Comparison of ENCODE assay signal across 27 cellular contexts in the genomic region with DNA sequence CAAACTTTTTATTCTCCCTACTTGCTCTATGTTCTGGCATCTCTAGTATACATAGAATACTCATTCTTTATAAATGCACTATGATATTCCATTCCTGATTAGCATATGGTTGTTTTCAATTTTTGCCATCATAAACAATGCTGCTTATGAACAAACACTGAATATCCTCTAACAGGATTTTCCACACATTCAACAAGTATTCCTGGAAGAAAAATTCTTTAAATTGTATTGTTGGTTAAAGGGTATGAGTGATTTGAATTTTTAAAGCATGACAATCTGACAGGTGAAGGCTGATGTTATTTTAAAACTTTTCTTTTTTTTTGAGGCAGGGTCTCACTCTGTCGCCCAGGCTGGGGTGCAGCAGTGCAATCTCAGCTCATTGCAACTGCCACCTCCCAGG.
"Had no signal": no experiment of that assay in that cellular context is flagged by ENCODE, and none has a peak within 500 bp of the region (broad histone marks: within the 10 kb centered on the region; RNA-seq: fewer than 3 reads in every experiment).

No MANE protein-coding gene starts in this region.

- ATAC-seq: activated CD4-positive, alpha-beta T cell treated with anti-CD3 and anti-CD28 coated beads for 36 hours; activated T-cell treated with anti-CD3 and anti-CD28 coated beads, Interleukin-2, amount 50 U/mL, for 4 hours; body of pancreas; esophagus mucosa had no signal

- H3K27me3 Mint-ChIP-seq: activated CD4-positive, alpha-beta memory T cell treated with anti-CD3 and anti-CD28 coated beads, Interleukin-2, amount 10 ng/mL, durations not matched to agents 7 days and 5 days; activated CD4-positive, alpha-beta T cell treated with anti-CD3 and anti-CD28 coated beads for 36 hours; activated CD4-positive, alpha-beta T cell treated with anti-CD3 and anti-CD28 coated beads, Interleukin-2, amount 10 ng/mL, durations not matched to agents 7 days and 5 days; activated naive CD4-positive, alpha-beta T cell treated with anti-CD3 and anti-CD28 coated beads, Interleukin-2, amount 10 ng/mL, durations not matched to agents 7 days and 5 days; activated naive CD8-positive, alpha-beta T cell had no signal

- FAIRE-seq: frontal cortex had no signal

- H3K4me1 Mint-ChIP-seq: activated naive CD4-positive, alpha-beta T cell treated with anti-CD3 and anti-CD28 coated beads, Interleukin-2, amount 10 ng/mL, durations not matched to agents 7 days and 5 days had no signal

- H3K36me3 ChIP-seq: colonic mucosa had no signal

- H3K4me3 ChIP-seq: body of pancreas, cardiac muscle cell, colonic mucosa had no signal

- H3K27me3 ChIP-seq: body of pancreas, cardiac muscle cell, colonic mucosa had no signal

- H3K4me3 Mint-ChIP-seq: activated CD4-positive, alpha-beta memory T cell treated with anti-CD3 and anti-CD28 coated beads, Interleukin-2, amount 10 ng/mL, durations not matched to agents 7 days and 5 days; activated CD4-positive, alpha-beta T cell treated with anti-CD3 and anti-CD28 coated beads for 36 hours; activated CD4-positive, alpha-beta T cell treated with anti-CD3 and anti-CD28 coated beads, Interleukin-2, amount 10 ng/mL, durations not matched to agents 7 days and 5 days; activated naive CD4-positive, alpha-beta T cell treated with anti-CD3 and anti-CD28 coated beads, Interleukin-2, amount 10 ng/mL, durations not matched to agents 7 days and 5 days; activated naive CD8-positive, alpha-beta T cell; activated T-cell treated with anti-CD3 and anti-CD28 coated beads, Interleukin-2, amount 50 U/mL, for 4 hours; activated T-helper 1 cell treated with anti-CD3 and anti-CD28 coated beads, Interleukin-12 subunit alpha, Interleukin-12 subunit beta, Interleukin-2, Interleukin-4 antibody, amounts not matched to agents 30 ng/mL and 10 ng/mL and 1 ng/mL, durations not matched to agents 14 hours and 24 hours and 36 hours had no signal

- H3K9me3 Mint-ChIP-seq: activated CD4-positive, alpha-beta memory T cell treated with anti-CD3 and anti-CD28 coated beads, Interleukin-2, amount 10 ng/mL, durations not matched to agents 7 days and 5 days; activated CD4-positive, alpha-beta T cell treated with anti-CD3 and anti-CD28 coated beads, Interleukin-2, amount 10 ng/mL, durations not matched to agents 7 days and 5 days; activated naive CD4-positive, alpha-beta T cell treated with anti-CD3 and anti-CD28 coated beads, Interleukin-2, amount 10 ng/mL, durations not matched to agents 7 days and 5 days; activated T-cell treated with anti-CD3 and anti-CD28 coated beads, Interleukin-2, amount 50 U/mL, for 4 hours; activated T-helper 1 cell treated with anti-CD3 and anti-CD28 coated beads, Interleukin-12 subunit alpha, Interleukin-12 subunit beta, Interleukin-2, Interleukin-4 antibody, amounts not matched to agents 30 ng/mL and 10 ng/mL and 1 ng/mL, durations not matched to agents 14 hours and 24 hours and 36 hours; activated T-helper 2 cell treated with anti-CD3 and anti-CD28 coated beads, Interferon-gamma antibody, Interleukin-2, Interleukin-4, amounts not matched to agents 10 μg/mL and 5 μg/mL and 100 μg/mL, durations not matched to agents 14 hours and 24 hours and 36 hours had no signal

- H3K27ac Mint-ChIP-seq: activated CD4-positive, alpha-beta memory T cell treated with anti-CD3 and anti-CD28 coated beads, Interleukin-2, amount 10 ng/mL, durations not matched to agents 7 days and 5 days; activated CD4-positive, alpha-beta T cell treated with anti-CD3 and anti-CD28 coated beads for 36 hours; activated CD4-positive, alpha-beta T cell treated with anti-CD3 and anti-CD28 coated beads, Interleukin-2, amount 10 ng/mL, durations not matched to agents 7 days and 5 days; activated naive CD4-positive, alpha-beta T cell treated with anti-CD3 and anti-CD28 coated beads, Interleukin-2, amount 10 ng/mL, durations not matched to agents 7 days and 5 days; activated T-helper 1 cell treated with anti-CD3 and anti-CD28 coated beads, Interleukin-12 subunit alpha, Interleukin-12 subunit beta, Interleukin-2, Interleukin-4 antibody, amounts not matched to agents 30 ng/mL and 10 ng/mL and 1 ng/mL, durations not matched to agents 14 hours and 24 hours and 36 hours; activated T-helper 2 cell treated with anti-CD3 and anti-CD28 coated beads, Interferon-gamma antibody, Interleukin-2, Interleukin-4, amounts not matched to agents 10 μg/mL and 5 μg/mL and 100 μg/mL, durations not matched to agents 14 hours and 24 hours and 36 hours had no signal

- H3K9me3 ChIP-seq: body of pancreas, colonic mucosa had no signal

- H3K27ac ChIP-seq: body of pancreas, cardiac muscle cell, colonic mucosa had no signal

- H3K4me1 ChIP-seq: colonic mucosa had no signal

- DNase-seq: activated CD4-positive, alpha-beta memory T cell treated with anti-CD3 and anti-CD28 coated beads, Interleukin-2, amount 10 ng/mL, durations not matched to agents 7 days and 5 days; activated CD4-positive, alpha-beta T cell treated with anti-CD3 and anti-CD28 coated beads for 36 hours; activated CD4-positive, alpha-beta T cell treated with anti-CD3 and anti-CD28 coated beads, Interleukin-2, amount 10 ng/mL, durations not matched to agents 7 days and 5 days; activated CD4-positive, alpha-beta T cell treated with anti-CD3 and anti-CD28 coated beads, Interleukin-2, amount 50 U/mL, for 4 hours; activated CD4-positive, CD25-positive, alpha-beta regulatory T cell; activated CD4-positive, CD25-positive, alpha-beta regulatory T cell treated with anti-CD3 and anti-CD28 coated beads, Interleukin-2, amount 50 U/mL, for 72 hours; activated CD8-positive, alpha-beta memory T cell treated with anti-CD3 and anti-CD28 coated beads, Interleukin-2, amount 50 U/mL, for 48 hours; activated effector memory CD4-positive, alpha-beta T cell treated with anti-CD3 and anti-CD28 coated beads, Interleukin-2, amount 50 U/mL, for 16 hours; activated naive CD4-positive, alpha-beta T cell treated with anti-CD3 and anti-CD28 coated beads, Interleukin-2, amount 10 ng/mL, durations not matched to agents 7 days and 5 days; activated T-cell treated with anti-CD3 and anti-CD28 coated beads, Interleukin-2, amount 50 U/mL, for 4 hours; amygdala; aorta; body of pancreas; central memory CD4-positive, alpha-beta T cell; cerebellar nuclear complex; colonic mucosa; effector CD8-positive, alpha-beta T cell; foreskin fibroblast; head of caudate nucleus; T-helper 1 cell; T-helper 2 cell had no signal
